Comparison of ENCODE assay signal across 9 cellular contexts in the genomic region with DNA sequence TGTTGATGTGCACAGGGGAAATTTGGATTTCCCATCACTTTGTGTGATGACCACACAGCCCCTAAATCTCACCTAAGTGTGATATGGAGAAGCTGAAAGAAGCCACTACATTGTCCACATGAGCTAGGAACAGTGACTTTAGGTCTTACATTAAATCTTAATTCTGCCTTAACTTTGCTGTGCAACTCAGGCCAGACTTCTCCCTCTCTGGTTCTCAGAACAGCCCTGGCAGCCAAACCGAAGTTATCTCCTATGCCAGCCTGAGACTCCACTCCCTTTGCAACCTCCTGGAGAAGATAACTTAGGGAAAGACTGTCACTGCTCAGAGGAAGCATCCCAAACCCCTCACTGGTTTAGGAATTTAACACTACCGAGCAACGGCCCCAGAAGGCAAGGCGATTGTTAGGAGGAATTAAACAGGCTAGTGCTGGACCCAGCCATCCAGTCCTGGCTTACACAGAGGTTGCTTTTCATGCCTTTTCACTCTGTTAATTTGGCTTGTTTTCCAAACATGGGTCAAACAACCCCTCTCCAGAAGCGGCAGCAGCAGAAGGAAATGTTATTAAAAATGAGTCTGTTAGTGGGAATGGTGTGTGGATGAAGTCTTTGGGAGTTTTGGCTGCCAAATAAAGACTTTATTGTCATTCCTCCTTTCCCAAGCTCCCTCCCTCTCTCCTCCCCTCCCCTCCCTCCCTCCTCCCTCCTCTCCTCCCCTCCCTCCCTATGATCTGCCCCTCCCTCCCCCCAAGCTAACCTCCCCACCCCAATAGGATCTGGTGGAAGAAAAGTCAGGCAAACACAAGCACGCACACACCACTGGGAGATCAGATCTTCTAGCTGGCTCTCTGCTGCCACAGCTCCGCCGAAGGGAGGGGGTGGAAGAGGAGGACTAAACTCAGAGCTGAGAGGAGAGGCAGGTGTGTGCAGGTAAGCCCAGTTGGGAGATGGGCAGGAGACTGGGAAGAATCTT. TPM values are rescaled to one million over a fixed set of nuclear protein-coding genes. Genes with fewer than 3 reads are reported as not detected.
A peak's percentile ranks its signal among the peaks of the same experiment; 100 is the strongest.
DNase-seq lines count a peak whose midpoint lies in the region; ATAC-seq and TF ChIP-seq lines count a peak whose summit lies in the region.
"Had no signal": no experiment of that assay in that cellular context is flagged by ENCODE, and none has a peak within 500 bp of the region (broad histone marks: within the 10 kb centered on the region; RNA-seq: fewer than 3 reads in every experiment).

A gene (plus strand): TSS at position 795 of the 970 bp plus-strand sequence. CDS start 7,379 bp downstream, outside the sequence.

- ATAC-seq in HG02623 (IDR thresholded peaks at IDR 0.05; ENCODE audit: unreplicated experiment) (no peak), GM19467 (IDR thresholded peaks at IDR 0.05; ENCODE audit: unreplicated experiment) (no peak)

- peak; percentile 34 for TF ChIP-seq CTCF in AG10803 (conservative IDR thresholded peaks at IDR 0.05; ENCODE audit: low read length)
- TF ChIP-seq CTCF in esophagus muscularis mucosa (IDR thresholded peaks at IDR 0.05) = peak in 2 of 3 experiments; percentile 3 to 16
- TF ChIP-seq CTCF in OCI-LY7 (conservative IDR thresholded peaks at IDR 0.05; ENCODE audit: low read length) = no peak

- no peaks in the 10 kb centered on the region for H3K9me3 ChIP-seq in esophagus muscularis mucosa
- no peaks in the 10 kb centered on the region for H3K9me3 ChIP-seq in muscle layer of duodenum (ENCODE audit: control insufficient read depth in 1 of 2, low read length in 2 of 2)
- no peaks in the 10 kb centered on the region for H3K9me3 ChIP-seq in OCI-LY7 (ENCODE audit: low read length)

- 35% methylated on average over 8 of the region's 8 CpGs for WGBS in esophagus muscularis mucosa

- H3K9me2 ChIP-seq in OCI-LY7 (ENCODE audit: insufficient read depth, low read length) = no peaks in the 10 kb centered on the region

- H3K4me2 ChIP-seq in OCI-LY7 (ENCODE audit: low read length) = no peak within 1 kb of the TSS

- DNase-seq in AG10803 (ENCODE audit: low read depth) (peak; percentile 72), NCI-H2107 treated with DMSO at 0.1 percent for 48 hours (lab: John Stamatoyannopoulos, UW; ENCODE audit: unreplicated experiment) (peak; percentile 89), esophagus muscularis mucosa (ENCODE audit: extremely low spot score) (no peak), SHP77 (lab: John Stamatoyannopoulos, UW) (no peak), OCI-LY7 (ENCODE audit: low spot score) (no peak)
- DNase-seq: DND-41 had no signal

- H3K36me3 ChIP-seq in esophagus muscularis mucosa (no peaks in the 10 kb centered on the region), muscle layer of duodenum (ENCODE audit: control insufficient read depth in 1 of 2, insufficient read depth in 2 of 2, low read length in 2 of 2) (no peaks in the 10 kb centered on the region), OCI-LY7 (ENCODE audit: insufficient read depth, low read length) (no peaks in the 10 kb centered on the region)

- intact Hi-C loops in esophagus muscularis mucosa (cut with DNase I) = no loop called here
- intact Hi-C loops in OCI-LY7 (cut with micrococcal nuclease; ENCODE audit: unreplicated experiment) = no loop called here

- CTCF ChIA-PET in OCI-LY7 (lab: Charles Lee; ENCODE audit: unreplicated experiment) = no interaction called here

- peak within 1 kb of the TSS; percentile 50 for H3K4me3 ChIP-seq in AG10803 (ENCODE audit: low read length)
- peak within 1 kb of the TSS; percentile 51 to 69 (median 65) for H3K4me3 ChIP-seq in esophagus muscularis mucosa
- H3K4me3 ChIP-seq in muscle layer of duodenum (ENCODE audit: low read depth in 1 of 2, low read length in 2 of 2) = peak within 1 kb of the TSS; percentile 42 to 72
- no peak within 1 kb of the TSS for H3K4me3 ChIP-seq in OCI-LY7 (ENCODE audit: low read depth, low read length, poor library complexity, severe bottlenecking)

- TF ChIP-seq EP300 in esophagus muscularis mucosa (IDR thresholded peaks at IDR 0.05) = no peak

- no peak within 1 kb of the TSS for H2AFZ ChIP-seq in OCI-LY7 (ENCODE audit: low read length)

- H3K27ac ChIP-seq in esophagus muscularis mucosa (replicated peaks in 1 of 4) = peak within 1 kb of the TSS; percentile 88 to 94 (median 92)
- peak within 1 kb of the TSS; percentile 60 for H3K27ac ChIP-seq in muscle layer of duodenum (ENCODE audit: low read length)
- H3K27ac ChIP-seq in OCI-LY7 (ENCODE audit: low read depth, low read length, poor library complexity, severe bottlenecking) = no peak within 1 kb of the TSS

- BruUV-seq in OCI-LY7 (replicated peaks; lab: Mats Ljungman, UMichigan) = no TSS peak

- H4K20me1 ChIP-seq in OCI-LY7 (ENCODE audit: insufficient read depth, low read length) = no peaks in the 10 kb centered on the region

- H3K4me1 ChIP-seq in esophagus muscularis mucosa (peaks cover 9 to 55% (median 54%) of the 10 kb centered on the region in 4 donors), muscle layer of duodenum (ENCODE audit: control insufficient read depth in 1 of 2, insufficient read depth in 2 of 2, low read length in 2 of 2) (peaks cover 2 to 40% of the 10 kb centered on the region in 2 donors), OCI-LY7 (ENCODE audit: insufficient read depth, low read length, poor library complexity, severe bottlenecking) (peaks cover 4% of the 10 kb centered on the region)

- H3K79me2 ChIP-seq in OCI-LY7 (ENCODE audit: insufficient read depth, low read depth, low read length) = no peaks in the 10 kb centered on the region

- POLR2A ChIA-PET in OCI-LY7 (lab: Charles Lee) = no interaction called here

- TF ChIP-seq POLR2A in esophagus muscularis mucosa (IDR thresholded peaks at IDR 0.05; ENCODE audit: low read depth) = peak; percentile 50

- no peaks in the 10 kb centered on the region for H3K27me3 ChIP-seq in esophagus muscularis mucosa
- H3K27me3 ChIP-seq in muscle layer of duodenum (ENCODE audit: low read depth, low read length) = no peaks in the 10 kb centered on the region

RNA-seq across cellular contexts. Expression of the gene that starts here (rescaled TPM):
- 100 to 1,000 TPM; 100 to 186 (median 165) TPM for total RNA-seq in esophagus muscularis mucosa
- total RNA-seq in OCI-LY7 (2014; rRNA removed; shearing (Covaris generic)) = 0.03 TPM in 1 of 2 replicates, not detected in the other
- not detected in 2 replicates for total RNA-seq in OCI-LY7 (2022)

Comparison
In these comparisons a context has a peak if more than half of its experiments do, and no peak if none do; other contexts are left out.
1. RNA of the gene that starts here (total RNA-seq): 100 to 186 TPM in esophagus muscularis mucosa; 0.03 TPM in OCI-LY7; every median in the first group is over 10 times any median in the second.
2. DNase-seq: peak in AG10803 (single experiment) and NCI-H2107 treated with DMSO at 0.1 percent for 48 hours (single experiment); none in esophagus muscularis mucosa (single experiment), SHP77 (0 of 2) and OCI-LY7 (single experiment).